In the genomic region with DNA sequence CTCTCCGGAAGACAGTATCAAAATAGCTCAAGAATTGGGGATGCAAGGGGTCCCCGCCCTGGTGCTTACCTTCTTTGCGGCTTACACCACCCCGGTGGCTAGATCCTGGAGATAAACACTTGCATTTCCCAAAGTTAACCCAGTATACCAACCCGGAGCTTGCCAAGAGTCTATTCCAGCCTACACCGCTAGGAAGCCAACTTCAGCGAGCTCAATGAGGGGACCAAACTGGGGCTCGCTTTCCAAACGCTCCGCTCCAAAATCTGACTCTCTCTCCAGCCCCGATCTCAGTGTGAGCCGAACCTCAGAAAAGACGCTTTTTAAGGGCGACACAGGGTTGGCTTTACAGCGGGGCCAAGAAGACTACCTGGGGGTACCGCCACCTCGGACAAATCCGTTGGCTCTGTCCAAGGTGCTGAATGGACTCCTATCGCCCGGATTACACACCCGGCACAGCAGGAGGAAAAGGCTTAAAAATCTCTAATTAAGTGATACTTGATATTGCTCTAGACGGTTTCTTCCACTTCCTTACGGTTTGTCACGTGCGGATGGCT, we compare ENCODE assay signal across 9 cellular contexts. TPM values are rescaled to one million over a fixed set of nuclear protein-coding genes. Genes with fewer than 3 reads are reported as not detected.
DNase-seq lines count a peak whose midpoint lies in the region; ATAC-seq and TF ChIP-seq lines count a peak whose summit lies in the region.
"Had no signal": no experiment of that assay in that cellular context is flagged by ENCODE, and none has a peak within 500 bp of the region (broad histone marks: within the 10 kb centered on the region; RNA-seq: fewer than 3 reads in every experiment).

No MANE protein-coding gene starts in this region.

- no peak for TF ChIP-seq CTCF in omental fat pad (IDR thresholded peaks at IDR 0.05)

- peaks cover 62% of the 10 kb centered on the region for H3K27me3 Mint-ChIP-seq in activated CD4-positive, alpha-beta memory T cell treated with anti-CD3 and anti-CD28 coated beads for 36 hours
- peaks cover 51% of the 10 kb centered on the region for H3K27me3 Mint-ChIP-seq in activated CD4-positive, alpha-beta memory T cell treated with anti-CD3 and anti-CD28 coated beads, Interleukin-2, amount 10 ng/mL, durations not matched to agents 7 days and 5 days

- CTCF ChIA-PET in activated CD4-positive, alpha-beta memory T cell treated with anti-CD3 and anti-CD28 coated beads for 36 hours (lab: Charles Lee) = interaction anchor here (0.8 to 2.4 kb wide), 2 partner anchors 9 to 21 kb away, joined by 3 to 11 read pairs; a partner anchor contains a TSS
- CTCF ChIA-PET in activated CD4-positive, alpha-beta memory T cell treated with anti-CD3 and anti-CD28 coated beads, Interleukin-2, amount 10 ng/mL, durations not matched to agents 7 days and 5 days (lab: Charles Lee) = interaction anchor here (0.9 kb wide), 1 partner anchor 21 kb away, joined by 5 read pairs; no protein-coding TSS in a partner anchor

- no peak overlapping the region for H3K27ac Mint-ChIP-seq in activated CD4-positive, alpha-beta memory T cell treated with anti-CD3 and anti-CD28 coated beads for 36 hours
- no peak overlapping the region for H3K27ac Mint-ChIP-seq in activated CD4-positive, alpha-beta memory T cell treated with anti-CD3 and anti-CD28 coated beads, Interleukin-2, amount 10 ng/mL, durations not matched to agents 7 days and 5 days

- POLR2A ChIA-PET in activated CD4-positive, alpha-beta memory T cell treated with anti-CD3 and anti-CD28 coated beads for 36 hours (lab: Charles Lee) = no interaction called here
- POLR2A ChIA-PET in activated CD4-positive, alpha-beta memory T cell treated with anti-CD3 and anti-CD28 coated beads, Interleukin-2, amount 10 ng/mL, durations not matched to agents 7 days and 5 days (lab: Charles Lee) = no interaction called here

- TF ChIP-seq POLR2A in erythroblast (IDR thresholded peaks at IDR 0.05; ENCODE audit: low read length) = no peak

- intact Hi-C loops in activated CD4-positive, alpha-beta memory T cell treated with anti-CD3 and anti-CD28 coated beads for 36 hours (cut with micrococcal nuclease) = no loop called here

- ATAC-seq in omental fat pad (ENCODE audit: low FRiP score) = no peak

- H3K9me3 Mint-ChIP-seq in activated CD4-positive, alpha-beta memory T cell treated with anti-CD3 and anti-CD28 coated beads for 36 hours = no peaks in the 10 kb centered on the region
- peaks cover 6% of the 10 kb centered on the region for H3K9me3 Mint-ChIP-seq in activated CD4-positive, alpha-beta memory T cell treated with anti-CD3 and anti-CD28 coated beads, Interleukin-2, amount 10 ng/mL, durations not matched to agents 7 days and 5 days

- no peak overlapping the region for H3K4me3 Mint-ChIP-seq in activated CD4-positive, alpha-beta memory T cell treated with anti-CD3 and anti-CD28 coated beads for 36 hours
- no peak overlapping the region for H3K4me3 Mint-ChIP-seq in activated CD4-positive, alpha-beta memory T cell treated with anti-CD3 and anti-CD28 coated beads, Interleukin-2, amount 10 ng/mL, durations not matched to agents 7 days and 5 days

- H3K36me3 Mint-ChIP-seq in activated CD4-positive, alpha-beta memory T cell treated with anti-CD3 and anti-CD28 coated beads for 36 hours = peaks cover 5% of the 10 kb centered on the region
- H3K36me3 Mint-ChIP-seq in activated CD4-positive, alpha-beta memory T cell treated with anti-CD3 and anti-CD28 coated beads, Interleukin-2, amount 10 ng/mL, durations not matched to agents 7 days and 5 days (ENCODE audit: low read depth) = peaks cover 7% of the 10 kb centered on the region

- DNase-seq in activated CD4-positive, alpha-beta memory T cell treated with anti-CD3 and anti-CD28 coated beads for 36 hours = peak; percentile 24
- no peak for DNase-seq in activated CD4-positive, alpha-beta memory T cell treated with anti-CD3 and anti-CD28 coated beads, Interleukin-2, amount 10 ng/mL, durations not matched to agents 7 days and 5 days
- peak; percentile 26 for DNase-seq in NOMO-1 treated with DMSO at 0.1 percent for 48 hours (lab: John Stamatoyannopoulos, UW; ENCODE audit: unreplicated experiment)
- peak; percentile 39 to 52 for DNase-seq in erythroblast (lab: John Stamatoyannopoulos, UW)
- peak; percentile 80 for DNase-seq in retina
- no peak for DNase-seq in omental fat pad (ENCODE audit: low spot score)
- no peak for DNase-seq in SIG-M5 (lab: John Stamatoyannopoulos, UW)
- DNase-seq in DMS153 (lab: John Stamatoyannopoulos, UW) = no peak
- DNase-seq: activated naive CD4-positive, alpha-beta T cell had no signal

- peaks cover 13% of the 10 kb centered on the region for H3K4me1 Mint-ChIP-seq in activated CD4-positive, alpha-beta memory T cell treated with anti-CD3 and anti-CD28 coated beads for 36 hours (ENCODE audit: low read depth)
- H3K4me1 Mint-ChIP-seq in activated CD4-positive, alpha-beta memory T cell treated with anti-CD3 and anti-CD28 coated beads, Interleukin-2, amount 10 ng/mL, durations not matched to agents 7 days and 5 days = no peaks in the 10 kb centered on the region

RNA-seq across cellular contexts. Expression of a gene that starts 20.1 kb away (rescaled TPM):
- total RNA-seq in activated CD4-positive, alpha-beta memory T cell treated with anti-CD3 and anti-CD28 coated beads for 36 hours = not detected
- not detected for total RNA-seq in activated CD4-positive, alpha-beta memory T cell treated with anti-CD3 and anti-CD28 coated beads, Interleukin-2, amount 10 ng/mL, durations not matched to agents 7 days and 5 days
- total RNA-seq in omental fat pad = 1 to 10 TPM in 1 of 4 donors, under 1 TPM in 3; 0.16 to 1.2 (median 0.45) TPM

Comparison
In these comparisons a context has a peak if more than half of its experiments do, and no peak if none do; other contexts are left out.
1. DNase-seq: peak in activated CD4-positive, alpha-beta memory T cell treated with anti-CD3 and anti-CD28 coated beads for 36 hours (single experiment), NOMO-1 treated with DMSO at 0.1 percent for 48 hours (single experiment), erythroblast (2 of 2) and retina (single experiment); none in activated CD4-positive, alpha-beta memory T cell treated with anti-CD3 and anti-CD28 coated beads, Interleukin-2, amount 10 ng/mL, durations not matched to agents 7 days and 5 days (single experiment), omental fat pad (single experiment), SIG-M5 (single experiment) and DMS153 (single experiment).